ENCODE assay signal across 27 cellular contexts in genomic region chr7:29296421-29296820, GRCh38.
"Had no signal": no experiment of that assay in that cellular context is flagged by ENCODE, and none has a peak within 500 bp of the region (broad histone marks: within the 10 kb centered on the region; RNA-seq: fewer than 3 reads in every experiment).

No MANE protein-coding gene starts in this region.

- H3K27me3 Mint-ChIP-seq: natural killer cell treated with Interleukin-12 subunit alpha and Interleukin-12 subunit beta and Interleukin-15 and Interleukin-18, amount 100 ng/mL, for 72 hours; stimulated activated naive CD8-positive, alpha-beta T cell treated with anti-CD3 and anti-CD28 coated beads, Interleukin-15, amount 100 ng/mL, for 72 hours had no signal

- H3K36me3 Mint-ChIP-seq: natural killer cell treated with Interleukin-12 subunit alpha and Interleukin-12 subunit beta and Interleukin-15 and Interleukin-18, amount 100 ng/mL, for 72 hours; neural progenitor cell; stimulated activated naive B cell treated with anti-CD40 and anti-IgM and Interleukin-4, amounts not matched to agents 10 μg/mL and 1 μg/mL and 100 μg/mL, for 72 hours had no signal

- H3K9ac ChIP-seq: neural progenitor cell had no signal

- ATAC-seq: left cardiac atrium; lower lobe of right lung; natural killer cell treated with Interleukin-12 subunit alpha and Interleukin-12 subunit beta and Interleukin-15 and Interleukin-18, amount 100 ng/mL, for 72 hours; stimulated activated naive B cell treated with anti-CD40 and anti-IgM and Interleukin-4, amounts not matched to agents 10 μg/mL and 1 μg/mL and 100 μg/mL, for 72 hours; stimulated activated naive CD8-positive, alpha-beta T cell treated with anti-CD3 and anti-CD28 coated beads, Interleukin-15, amount 100 ng/mL, for 72 hours; upper lobe of right lung had no signal

- H3K9me3 ChIP-seq: left ventricle myocardium inferior, lower lobe of right lung, ovary, right atrium auricular region, sigmoid colon, testis, tibial nerve, upper lobe of right lung, vagina had no signal

- H3K27ac ChIP-seq: hepatocyte, left ventricle myocardium inferior, lower lobe of right lung, neural progenitor cell, ovary, right atrium auricular region, sigmoid colon, skin epidermis, testis, tibial nerve, upper lobe of right lung, vagina had no signal

- FAIRE-seq: endothelial cell of umbilical vein, kidney had no signal

- H3K9me3 Mint-ChIP-seq: endodermal cell; natural killer cell treated with Interleukin-12 subunit alpha and Interleukin-12 subunit beta and Interleukin-15 and Interleukin-18, amount 100 ng/mL, for 72 hours; neural progenitor cell; stimulated activated naive B cell treated with anti-CD40 and anti-IgM and Interleukin-4, amounts not matched to agents 10 μg/mL and 1 μg/mL and 100 μg/mL, for 72 hours; stimulated activated naive CD8-positive, alpha-beta T cell treated with anti-CD3 and anti-CD28 coated beads, Interleukin-15, amount 100 ng/mL, for 72 hours had no signal

- H3K36me3 ChIP-seq: lower lobe of right lung, neural progenitor cell, ovary, right atrium auricular region, sigmoid colon, tibial nerve, upper lobe of right lung, vagina had no signal

- H3K4me2 ChIP-seq: hepatocyte, neural progenitor cell had no signal

- H3K27me3 ChIP-seq: hepatocyte, ovary, right atrium auricular region, sigmoid colon, testis, tibial nerve, upper lobe of right lung, vagina had no signal

- DNase-seq: effector CD4-positive, alpha-beta T cell; foreskin melanocyte; head of caudate nucleus; kidney; left cardiac atrium; left ventricle myocardium inferior; lower lobe of right lung; mesenchymal stem cell; midbrain; nucleus accumbens; ovary; sigmoid colon; stimulated activated CD4-positive, alpha-beta T cell treated with anti-CD3 and anti-CD28 coated beads, Interleukin-2, amount 100 ng/mL, for 24 hours; stimulated activated CD4-positive, alpha-beta T cell treated with anti-CD3 and anti-CD28 coated beads, Interleukin-4, amount 100 ng/mL, for 4 hours; stimulated activated naive B cell treated with anti-CD40 and anti-IgM and Interleukin-4, amounts not matched to agents 10 μg/mL and 1 μg/mL and 100 μg/mL, for 72 hours; stimulated activated naive CD8-positive, alpha-beta T cell treated with anti-CD3 and anti-CD28 coated beads, Interleukin-15, amount 100 ng/mL, for 72 hours; testis; upper lobe of right lung had no signal

- H3K4me3 Mint-ChIP-seq: endodermal cell; natural killer cell treated with Interleukin-12 subunit alpha and Interleukin-12 subunit beta and Interleukin-15 and Interleukin-18, amount 100 ng/mL, for 72 hours; neural progenitor cell; stimulated activated naive B cell treated with anti-CD40 and anti-IgM and Interleukin-4, amounts not matched to agents 10 μg/mL and 1 μg/mL and 100 μg/mL, for 72 hours; stimulated activated naive CD8-positive, alpha-beta T cell treated with anti-CD3 and anti-CD28 coated beads, Interleukin-15, amount 100 ng/mL, for 72 hours had no signal

- H3K79me2 ChIP-seq: hepatocyte had no signal

- H3K4me3 ChIP-seq: hepatocyte, left ventricle myocardium inferior, lower lobe of right lung, neural progenitor cell, ovary, right atrium auricular region, sigmoid colon, skin epidermis, tibial nerve, upper lobe of right lung, vagina had no signal

- H3K4me1 Mint-ChIP-seq: stimulated activated naive B cell treated with anti-CD40 and anti-IgM and Interleukin-4, amounts not matched to agents 10 μg/mL and 1 μg/mL and 100 μg/mL, for 72 hours; stimulated activated naive CD8-positive, alpha-beta T cell treated with anti-CD3 and anti-CD28 coated beads, Interleukin-15, amount 100 ng/mL, for 72 hours had no signal

- H2AFZ ChIP-seq: hepatocyte had no signal

- H3K27ac Mint-ChIP-seq: endodermal cell; natural killer cell treated with Interleukin-12 subunit alpha and Interleukin-12 subunit beta and Interleukin-15 and Interleukin-18, amount 100 ng/mL, for 72 hours; neural progenitor cell; stimulated activated naive B cell treated with anti-CD40 and anti-IgM and Interleukin-4, amounts not matched to agents 10 μg/mL and 1 μg/mL and 100 μg/mL, for 72 hours; stimulated activated naive CD8-positive, alpha-beta T cell treated with anti-CD3 and anti-CD28 coated beads, Interleukin-15, amount 100 ng/mL, for 72 hours had no signal

- H3K4me1 ChIP-seq: lower lobe of right lung, right atrium auricular region, sigmoid colon, testis, tibial nerve had no signal
